ENCODE assay signal across 10 cellular contexts in the genomic region with DNA sequence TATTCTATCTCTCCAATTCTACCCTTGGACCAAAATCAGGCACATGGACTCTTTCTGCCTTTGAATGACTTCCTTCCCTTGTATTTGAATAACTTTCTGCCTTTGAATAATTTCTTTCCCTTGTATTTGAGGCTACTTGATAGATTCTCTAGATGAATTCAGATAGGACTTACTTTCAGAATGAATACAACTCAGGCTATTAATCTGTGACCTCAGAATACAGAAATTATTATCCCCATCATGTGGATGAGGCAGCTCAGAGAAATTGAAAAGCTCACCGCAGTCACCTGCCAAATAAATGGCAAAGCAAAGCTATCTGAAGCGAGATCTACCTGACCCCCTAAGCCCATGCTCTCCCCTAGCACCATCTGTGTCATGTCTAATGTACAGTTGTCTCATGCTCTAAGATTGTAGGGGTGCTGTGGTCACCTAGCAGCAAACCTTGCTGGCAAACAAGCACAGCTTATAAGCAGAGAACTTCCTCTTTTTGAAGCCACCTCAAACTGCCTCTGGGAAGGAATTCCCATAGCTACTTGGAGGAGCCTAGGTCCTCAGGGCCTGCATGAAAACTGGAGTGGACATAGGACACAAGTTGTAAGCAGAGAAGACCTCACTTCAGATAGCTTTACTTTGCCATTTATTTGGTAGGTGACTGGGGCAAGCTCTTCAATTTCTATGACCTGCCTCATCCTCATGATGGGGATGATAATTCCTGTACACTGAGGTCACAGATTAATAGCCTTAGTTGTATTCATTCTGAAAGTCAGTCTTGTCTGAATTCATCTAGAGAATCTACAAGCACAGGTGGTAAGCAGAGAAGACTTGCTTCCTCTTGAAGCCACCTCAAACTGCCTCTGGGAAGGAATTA.
DNase-seq lines count a peak whose midpoint lies in the region; ATAC-seq and TF ChIP-seq lines count a peak whose summit lies in the region.
"Had no signal": no experiment of that assay in that cellular context is flagged by ENCODE, and none has a peak within 500 bp of the region (broad histone marks: within the 10 kb centered on the region; RNA-seq: fewer than 3 reads in every experiment).

No MANE protein-coding gene starts in this region.

- no peak for DNase-seq in activated naive CD8-positive, alpha-beta T cell treated with anti-CD3 and anti-CD28 coated beads, Interleukin-2, amount 50 U/mL, for 24 hours
- DNase-seq in NCI-H146 treated with DMSO at 0.1 percent for 48 hours (lab: John Stamatoyannopoulos, UW; ENCODE audit: unreplicated experiment) (no peak), esophagus muscularis mucosa (ENCODE audit: extremely low spot score) (no peak), WERI-Rb-1 (no peak)
- DNase-seq in effector memory CD4-positive, alpha-beta T cell = no peak
- DNase-seq: activated naive CD4-positive, alpha-beta T cell treated with Interleukin-2 at 50 U/mL for 16 hours had no signal

- H3K36me3 Mint-ChIP-seq in activated naive CD8-positive, alpha-beta T cell treated with anti-CD3 and anti-CD28 coated beads, Interleukin-2, amount 50 U/mL, for 24 hours (ENCODE audit: low read depth) = peaks cover 7% of the 10 kb centered on the region

- no peaks in the 10 kb centered on the region for H3K4me1 ChIP-seq in effector memory CD4-positive, alpha-beta T cell (ENCODE audit: control insufficient read depth, insufficient read depth, low read length, poor library complexity, severe bottlenecking)
- no peaks in the 10 kb centered on the region for H3K4me1 ChIP-seq in esophagus muscularis mucosa

- no peak for TF ChIP-seq POLR2A in esophagus muscularis mucosa (IDR thresholded peaks at IDR 0.05; ENCODE audit: low read depth)

- peaks cover 3% of the 10 kb centered on the region for H3K27me3 Mint-ChIP-seq in activated naive CD8-positive, alpha-beta T cell treated with anti-CD3 and anti-CD28 coated beads, Interleukin-2, amount 50 U/mL, for 24 hours

- H3K9me3 ChIP-seq in effector memory CD4-positive, alpha-beta T cell (ENCODE audit: control insufficient read depth, low read length) = no peaks in the 10 kb centered on the region
- no peaks in the 10 kb centered on the region for H3K9me3 ChIP-seq in esophagus muscularis mucosa
- H3K9me3 ChIP-seq in WERI-Rb-1 (ENCODE audit: severe bottlenecking) = peaks cover 5% of the 10 kb centered on the region

- peak overlapping the region; percentile 2 for H3K27ac Mint-ChIP-seq in activated naive CD8-positive, alpha-beta T cell treated with anti-CD3 and anti-CD28 coated beads, Interleukin-2, amount 50 U/mL, for 24 hours
- H3K27ac Mint-ChIP-seq: nephron had no signal

- no peak overlapping the region for H3K4me3 Mint-ChIP-seq in activated naive CD8-positive, alpha-beta T cell treated with anti-CD3 and anti-CD28 coated beads, Interleukin-2, amount 50 U/mL, for 24 hours
- H3K4me3 Mint-ChIP-seq: nephron had no signal

- no peak for TF ChIP-seq CTCF in esophagus muscularis mucosa (IDR thresholded peaks at IDR 0.05)
- TF ChIP-seq CTCF in WERI-Rb-1 (IDR thresholded peaks at IDR 0.05; ENCODE audit: low read depth, low read length) = no peak

- ATAC-seq in GM18858 (IDR thresholded peaks at IDR 0.05; ENCODE audit: unreplicated experiment) = peak; percentile 67
- peak; percentile 75 for ATAC-seq in GM21786 (IDR thresholded peaks at IDR 0.05; ENCODE audit: unreplicated experiment)
- ATAC-seq in HG03521 (IDR thresholded peaks at IDR 0.05; ENCODE audit: unreplicated experiment) = peak; percentile 83
- ATAC-seq in activated naive CD8-positive, alpha-beta T cell treated with anti-CD3 and anti-CD28 coated beads, Interleukin-2, amount 50 U/mL, for 24 hours = no peak

- H3K36me3 ChIP-seq in effector memory CD4-positive, alpha-beta T cell (ENCODE audit: control insufficient read depth, insufficient read depth, low read length) = no peaks in the 10 kb centered on the region
- H3K36me3 ChIP-seq in esophagus muscularis mucosa (no peaks in the 10 kb centered on the region), WERI-Rb-1 (no peaks in the 10 kb centered on the region)

- H3K4me3 ChIP-seq in effector memory CD4-positive, alpha-beta T cell (ENCODE audit: insufficient read depth, low read depth, low read length, poor library complexity, severe bottlenecking) = no peak overlapping the region
- H3K4me3 ChIP-seq in esophagus muscularis mucosa (no peak overlapping the region), WERI-Rb-1 (ENCODE audit: low read depth, low read length) (no peak overlapping the region)

- peaks cover 14% of the 10 kb centered on the region for H3K9me3 Mint-ChIP-seq in activated naive CD8-positive, alpha-beta T cell treated with anti-CD3 and anti-CD28 coated beads, Interleukin-2, amount 50 U/mL, for 24 hours

- intact Hi-C loops in esophagus muscularis mucosa (cut with DNase I) = no loop called here

- no peak for TF ChIP-seq EP300 in esophagus muscularis mucosa (IDR thresholded peaks at IDR 0.05)

- WGBS in esophagus muscularis mucosa = 86% methylated on average over 2 of the region's 2 CpGs

- no peak overlapping the region for H3K27ac ChIP-seq in effector memory CD4-positive, alpha-beta T cell (ENCODE audit: insufficient read depth, low read length, poor library complexity, severe bottlenecking)
- no peak overlapping the region for H3K27ac ChIP-seq in esophagus muscularis mucosa (replicated peaks in 1 of 4)
- no peak overlapping the region for H3K27ac ChIP-seq in WERI-Rb-1

- no peaks in the 10 kb centered on the region for H3K27me3 ChIP-seq in effector memory CD4-positive, alpha-beta T cell (replicated peaks; ENCODE audit: control insufficient read depth, insufficient read depth, low read length, poor library complexity, severe bottlenecking)
- H3K27me3 ChIP-seq in esophagus muscularis mucosa = no peaks in the 10 kb centered on the region
- peaks cover 35% of the 10 kb centered on the region for H3K27me3 ChIP-seq in WERI-Rb-1 (ENCODE audit: insufficient read depth, low read depth, severe bottlenecking)

- H3K4me1 Mint-ChIP-seq in activated naive CD8-positive, alpha-beta T cell treated with anti-CD3 and anti-CD28 coated beads, Interleukin-2, amount 50 U/mL, for 24 hours = peaks cover 34% of the 10 kb centered on the region
